8 cellular contexts compared by ENCODE assay signal in the genomic region with DNA sequence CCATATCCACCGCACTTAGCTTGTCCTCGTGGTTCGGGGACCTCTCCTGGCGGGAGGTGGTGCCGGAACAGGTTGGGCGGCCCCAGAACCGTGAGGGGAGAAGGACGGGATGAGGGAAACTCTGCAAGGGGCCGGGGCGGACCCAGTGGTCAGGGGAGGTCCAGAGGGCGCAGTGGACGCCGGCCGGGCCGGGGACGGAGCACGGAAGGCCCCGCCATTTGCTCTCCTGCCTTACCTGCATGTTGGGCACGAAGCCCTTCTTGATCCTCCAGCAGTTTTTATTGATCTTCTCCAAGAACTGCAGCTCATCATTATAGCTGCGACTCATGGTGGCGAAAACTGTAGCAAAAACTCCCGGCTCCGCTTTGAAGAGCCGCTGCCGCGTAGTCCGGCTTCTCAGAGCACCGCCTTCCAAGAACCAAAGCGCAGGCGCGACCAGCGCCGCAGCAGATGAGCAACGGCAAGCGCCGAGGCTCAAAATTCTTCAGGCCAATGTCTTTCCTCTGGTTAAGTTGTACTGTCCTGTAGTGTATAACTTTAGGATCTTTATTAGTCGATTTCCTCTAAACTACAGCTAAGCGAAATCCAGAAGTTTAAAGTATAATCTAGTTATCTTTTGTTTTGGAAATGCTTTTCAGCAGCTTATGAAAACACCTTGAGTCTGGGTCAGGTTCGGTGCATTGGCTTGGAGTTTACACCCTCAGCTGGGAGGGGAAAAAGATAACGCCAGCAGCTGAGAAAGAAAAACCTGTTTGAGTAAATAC. TPM values are rescaled to one million over a fixed set of nuclear protein-coding genes. Genes with fewer than 3 reads are reported as not detected.
DNase-seq lines count a peak whose midpoint lies in the region; ATAC-seq and TF ChIP-seq lines count a peak whose summit lies in the region.

Gene RTCB (minus strand): TSS at position 419 of the 764 bp plus-strand sequence. CDS start 91 bp downstream, at position 328.

- peak; percentile 67 for ATAC-seq in GM18907 (IDR thresholded peaks at IDR 0.05; ENCODE audit: unreplicated experiment)
- ATAC-seq in lower lobe of right lung, result peak; percentile 93 to 96

- CTCF ChIA-PET in AG04450 (lab: Charles Lee), result interaction anchor here (0.9 to 3.2 kb wide), 9 partner anchors 13 to 589 kb away, joined by 3 to 33 read pairs (median 7); partner anchors contain the start of gene FBXO7

- POLR2A ChIA-PET in AG04450 (lab: Yijun Ruan, JAX), result interaction anchor here (1.0 kb wide), 1 partner anchor 63 kb away, joined by 4 read pairs; the partner anchor contains the start of gene FBXO7

- intact Hi-C loops in lower lobe of right lung (cut with DNase I), result no loop called here

- DNase-seq in AG04450 (ENCODE audit: low read depth, low spot score) (peak; percentile 90), HS-27A (ENCODE audit: low read depth) (peak; percentile 80), NOMO-1 (lab: John Stamatoyannopoulos, UW; ENCODE audit: unreplicated experiment in 2 of 2) (peak; percentile 80 to 81), lower lobe of right lung (peak; percentile 93)
- DNase-seq in activated CD8-positive, alpha-beta memory T cell treated with anti-CD3 and anti-CD28 coated beads for 4 hours (ENCODE audit: low read depth in 2 of 2), result peak; percentile 86 to 87
- DNase-seq in effector memory CD4-positive, alpha-beta T cell, result peak; percentile 76 to 83 (median 82)
- DNase-seq in stimulated activated CD4-positive, alpha-beta T cell treated with anti-CD3 and anti-CD28 coated beads, Interleukin-4, amount 100 ng/mL, for 48 hours (ENCODE audit: low read depth in 2 of 2), result peak; percentile 86 to 90

- H3K27ac ChIP-seq in AG04450 (ENCODE audit: low read depth, low read length), result peak within 1 kb of the TSS; percentile 59
- peak within 1 kb of the TSS; percentile 83 for H3K27ac ChIP-seq in effector memory CD4-positive, alpha-beta T cell (ENCODE audit: insufficient read depth, low read length, poor library complexity, severe bottlenecking)
- peak within 1 kb of the TSS; percentile 78 for H3K27ac ChIP-seq in lower lobe of right lung

- H3K9me3 ChIP-seq in AG04450 (ENCODE audit: control insufficient read depth, insufficient read depth, low read length) (no peaks in the 10 kb centered on the region), lower lobe of right lung (no peaks in the 10 kb centered on the region)
- no peaks in the 10 kb centered on the region for H3K9me3 ChIP-seq in effector memory CD4-positive, alpha-beta T cell (ENCODE audit: control insufficient read depth, low read length)

- peaks cover 10% of the 10 kb centered on the region for H3K4me1 ChIP-seq in effector memory CD4-positive, alpha-beta T cell (ENCODE audit: control insufficient read depth, insufficient read depth, low read length, poor library complexity, severe bottlenecking)
- H3K4me1 ChIP-seq in lower lobe of right lung, result peaks cover 23% of the 10 kb centered on the region

- TF ChIP-seq CTCF in AG04450 (IDR thresholded peaks at IDR 0.05; ENCODE audit: low read depth, low read length) (no peak), lower lobe of right lung (IDR thresholded peaks at IDR 0.05) (no peak)

- peak within 1 kb of the TSS; percentile 89 for H3K4me3 ChIP-seq in AG04450 (ENCODE audit: low read depth, low read length)
- peak within 1 kb of the TSS; percentile 89 for H3K4me3 ChIP-seq in effector memory CD4-positive, alpha-beta T cell (ENCODE audit: insufficient read depth, low read depth, low read length, poor library complexity, severe bottlenecking)
- peak within 1 kb of the TSS; percentile 94 for H3K4me3 ChIP-seq in lower lobe of right lung

- peaks cover 10% of the 10 kb centered on the region for H3K36me3 ChIP-seq in effector memory CD4-positive, alpha-beta T cell (ENCODE audit: control insufficient read depth, insufficient read depth, low read length)
- H3K36me3 ChIP-seq in lower lobe of right lung, result peaks cover 22% of the 10 kb centered on the region

- H3K27me3 ChIP-seq in AG04450 (ENCODE audit: control insufficient read depth, insufficient read depth, low read length) (peaks cover 7% of the 10 kb centered on the region), lower lobe of right lung (ENCODE audit: low read depth) (no peaks in the 10 kb centered on the region)
- H3K27me3 ChIP-seq in effector memory CD4-positive, alpha-beta T cell (replicated peaks; ENCODE audit: control insufficient read depth, insufficient read depth, low read length, poor library complexity, severe bottlenecking), result no peaks in the 10 kb centered on the region

RNA-seq across cellular contexts. Expression of gene RTCB, which starts in this region (rescaled TPM):
- 155 and 179 TPM in 2 replicates for polyA plus RNA-seq in AG04450 (2011; rRNA removed)
- 104 TPM in 2 replicates for polyA minus RNA-seq in AG04450 (2011; rRNA and poly(A)+ RNA removed)
- 58.2 TPM for total RNA-seq in lower lobe of right lung

Comparison
In these comparisons a context has a peak if more than half of its experiments do, and no peak if none do; other contexts are left out.
1. Peak in every context shown above with its lines: DNase-seq, ATAC-seq, H3K4me3 ChIP-seq and H3K27ac ChIP-seq.